1 cellular context compared by ENCODE assay signal in genomic region chr15:90293040-90293810, GRCh38.
TF ChIP-seq lines count a peak whose summit lies in the region.
"Not testable (repeated sequence)": the region's sequence is repeated elsewhere in the genome, so short reads cannot be mapped to it uniquely, and the experiment has no call there.

No MANE protein-coding gene starts in this region.

TF ChIP-seq in HepG2, 621 proteins besides CTCF, POLR2A, EP300 and RAD21 (continued from another document):
- TF ChIP-seq ZBTB40 (IDR thresholded peaks at IDR 0.05): not testable (repeated sequence)
- TF ChIP-seq ZBTB40 (CRISPR knock-in tag; IDR thresholded peaks at IDR 0.05) (0 out of 2 replicates have a peak, but pooled peaks have one; percentile 28), IKZF5 (CRISPR knock-in tag; IDR thresholded peaks at IDR 0.05) (0 out of 2 replicates have a peak, but pooled peaks have one; percentile 36), ZBED4 (CRISPR knock-in tag; IDR thresholded peaks at IDR 0.05; ENCODE audit: borderline replicate concordance) (peak; percentile 62; the same call in 1 of the 2 replicates), SOX5 (CRISPR knock-in tag; IDR thresholded peaks at IDR 0.05; ENCODE audit: borderline replicate concordance) (peak; percentile 35; the same call in 1 of the 2 replicates), TFE3 (CRISPR knock-in tag; IDR thresholded peaks at IDR 0.05) (0 out of 2 replicates have a peak, but pooled peaks have one; percentile 33), HNRNPL (IDR thresholded peaks at IDR 0.05; ENCODE audit: low read depth, low read length) (peak; percentile 60; the same call in 1 of the 2 replicates), ZNF687 (CRISPR knock-in tag; IDR thresholded peaks at IDR 0.05) (peak; percentile 76), ERF (CRISPR knock-in tag; IDR thresholded peaks at IDR 0.05) (0 out of 2 replicates have a peak, but pooled peaks have one; percentile 47), BCL6 (CRISPR knock-in tag; IDR thresholded peaks at IDR 0.05) (peak; percentile 53; the same call in 1 of the 2 replicates), SAP130 (CRISPR knock-in tag; IDR thresholded peaks at IDR 0.05; ENCODE audit: low read depth) (peak; percentile 52; the same call in 1 of the 2 replicates), RARA (CRISPR knock-in tag; IDR thresholded peaks at IDR 0.05) (0 out of 2 replicates have a peak, but pooled peaks have one; percentile 12), UBTF (CRISPR knock-in tag; IDR thresholded peaks at IDR 0.05) (0 out of 2 replicates have a peak, but pooled peaks have one; percentile 18), ZNF574 (CRISPR knock-in tag; IDR thresholded peaks at IDR 0.05) (peak; percentile 70), RELA (CRISPR knock-in tag; IDR thresholded peaks at IDR 0.05) (0 out of 2 replicates have a peak, but pooled peaks have one; percentile 62), ZFY (CRISPR knock-in tag; IDR thresholded peaks at IDR 0.05) (0 out of 2 replicates have a peak, but pooled peaks have one; percentile 24), ZMYM4 (CRISPR knock-in tag; IDR thresholded peaks at IDR 0.05) (peak; percentile 51; the same call in 1 of the 2 replicates), REPIN1 (CRISPR knock-in tag; IDR thresholded peaks at IDR 0.05; ENCODE audit: borderline replicate concordance, low read depth) (peak; percentile 41; the same call in 1 of the 2 replicates)
TF ChIP-seq in HepG2: peak in this region for 78; not testable (repeated sequence) for 543.
